ENCODE assay signal across 1 cellular context in genomic region chr18:38487521-38487920, GRCh38.
TF ChIP-seq lines count a peak whose summit lies in the region.

No MANE protein-coding gene starts in this region.

TF ChIP-seq in GM23338, 12 proteins besides CTCF, POLR2A, EP300 and RAD21 (continued from another document):
- TF ChIP-seq ZNF462 (CRISPR knock-in tag; IDR thresholded peaks at IDR 0.05) (peak; percentile 83), NANOG (IDR thresholded peaks at IDR 0.05; ENCODE audit: borderline replicate concordance) (no peak)
